ENCODE assay signal across 8 cellular contexts in genomic region chr2:9423100-9423921, GRCh38. TPM values are rescaled to one million over a fixed set of nuclear protein-coding genes. Genes with fewer than 3 reads are reported as not detected.
A peak's percentile ranks its signal among the peaks of the same experiment; 100 is the strongest.
DNase-seq lines count a peak whose midpoint lies in the region; ATAC-seq and TF ChIP-seq lines count a peak whose summit lies in the region.

TSS of gene CPSF3 (plus strand) at chr2:9423654. CDS start at chr2:9423774, 120 bp downstream.
TSS of gene ITGB1BP1 (minus strand) at chr2:9423528. CDS start at chr2:9418697, 4,831 bp downstream.

- no peaks in the 10 kb centered on the region for H3K27me3 ChIP-seq in liver (ENCODE audit: control insufficient read depth in 4 of 4, insufficient read depth in 4 of 4, low read length in 3 of 4)

- H3K36me3 ChIP-seq in liver (ENCODE audit: control insufficient read depth in 4 of 4, insufficient read depth in 3 of 4, low read depth in 1 of 4, low read length in 3 of 4) = no peaks in the 10 kb centered on the region

- WGBS in liver = under 1% methylated on average over 91 of the region's 91 CpGs

- no peaks in the 10 kb centered on the region for H3K27me3 Mint-ChIP-seq in CD14-positive monocyte (ENCODE audit: low read depth in 3 of 3)

- peak within 1 kb of the TSS; percentile 36 to 67 for H3K9ac ChIP-seq in liver (ENCODE audit: low read depth in 1 of 2, low read length in 2 of 2)

- peaks cover 17% of the 10 kb centered on the region for H3K4me1 Mint-ChIP-seq in CD14-positive monocyte

- H3K9me3 Mint-ChIP-seq in CD14-positive monocyte = no peaks in the 10 kb centered on the region

- DNase-seq in CD14-positive monocyte (ENCODE audit: low spot score) = peak; percentile 95
- DNase-seq in NCI-H82 (lab: John Stamatoyannopoulos, UW) = peak; percentile 99
- DNase-seq in activated CD4-positive, alpha-beta T cell treated with anti-CD3 and anti-CD28 coated beads, Interleukin-2, amount 50 U/mL, for 48 hours = peak; percentile 97 to 98
- DNase-seq in dermis microvascular lymphatic vessel endothelial cell (ENCODE audit: low read depth in 2 of 2) = peak; percentile 91 to 97
- peak; percentile 98 for DNase-seq in stimulated activated CD4-positive, alpha-beta T cell treated with anti-CD3 and anti-CD28 coated beads, Interleukin-4, amount 100 ng/mL, for 24 hours

- H3K27ac Mint-ChIP-seq in CD14-positive monocyte = peak within 1 kb of the TSS; percentile 83 to 96 (median 93)

- peaks cover 2 to 8% of the 10 kb centered on the region in 2 donors for H3K36me3 Mint-ChIP-seq in CD14-positive monocyte

- H3K4me3 ChIP-seq in liver (ENCODE audit: low read depth in 1 of 3, low read length in 3 of 3) = peak within 1 kb of the TSS; percentile 79 to 89 (median 83)

- peak within 1 kb of the TSS in 1 of 2 donors; percentile 96 for H3K4me3 Mint-ChIP-seq in CD14-positive monocyte

- H3K27ac ChIP-seq in liver (ENCODE audit: low read depth in 1 of 2, low read length in 2 of 2) = peak within 1 kb of the TSS; percentile 58 to 74

- peak; percentile 84 for ATAC-seq in GM19397 (IDR thresholded peaks at IDR 0.05; ENCODE audit: unreplicated experiment)
- peak; percentile 77 for ATAC-seq in HG03571 (IDR thresholded peaks at IDR 0.05; ENCODE audit: unreplicated experiment)

- TF ChIP-seq CTCF in CD14-positive monocyte (IDR thresholded peaks at IDR 0.05) = no peak
- peak; percentile 12 for TF ChIP-seq CTCF in liver (IDR thresholded peaks at IDR 0.05; ENCODE audit: low read depth, low read length, missing input control)

- TF ChIP-seq RAD21 in liver (IDR thresholded peaks at IDR 0.05) = peak; percentile 29 to 34

- intact Hi-C loops in CD14-positive monocyte (cut with micrococcal nuclease) = loop anchor here in 1 of 2 donors (5.0 kb wide), 1 partner anchor 286 kb away; no protein-coding TSS in a partner anchor

- no peaks in the 10 kb centered on the region for H3K9me3 ChIP-seq in liver (ENCODE audit: control insufficient read depth in 4 of 4, low read length in 3 of 4)

- H3K4me1 ChIP-seq in liver (ENCODE audit: control insufficient read depth in 4 of 4, insufficient read depth in 4 of 4, low read length in 3 of 4) = peaks cover 10 to 23% (median 17%) of the 10 kb centered on the region in 4 donors

TF ChIP-seq in liver, 16 proteins besides CTCF, POLR2A, EP300 and RAD21:
- TF ChIP-seq YY1 (IDR thresholded peaks at IDR 0.05) (peak; percentile 65), ATF3 (IDR thresholded peaks at IDR 0.05) (no peak), FOXA1 (IDR thresholded peaks at IDR 0.05) (no peak), RXRA (IDR thresholded peaks at IDR 0.05) (peak in 1 of 2 donors; percentile 11), GABPA (IDR thresholded peaks at IDR 0.05 in 1 of 2, conservative IDR thresholded peaks at IDR 0.05 in 1 of 2) (peak; percentile 88 to 96), ZBTB33 (IDR thresholded peaks at IDR 0.05) (peak; percentile 98), MAX (IDR thresholded peaks at IDR 0.05) (peak; percentile 61)

RNA-seq across cellular contexts. Expression of gene CPSF3, which starts in this region (rescaled TPM):
- polyA plus RNA-seq in CD14-positive monocyte = 10 to 100 TPM; 26.6 to 34.0 TPM
- total RNA-seq in dermis microvascular lymphatic vessel endothelial cell = 31.1 and 37.7 TPM in 2 replicates
- total RNA-seq in liver = 10 to 100 TPM; 22.6 to 32.2 TPM
- 10 to 100 TPM in 1 of 2 donors, 1 to 10 TPM in 1; 8.7 to 11.3 TPM for polyA plus RNA-seq in liver

RNA-seq across cellular contexts. Expression of gene ITGB1BP1, which starts in this region (rescaled TPM):
- polyA plus RNA-seq in CD14-positive monocyte = 100 to 1,000 TPM; 116 to 125 TPM
- 32.5 and 32.9 TPM in 2 replicates for total RNA-seq in dermis microvascular lymphatic vessel endothelial cell
- 10 to 100 TPM in 1 of 2 donors, 1 to 10 TPM in 1; 6.6 to 11.4 TPM for total RNA-seq in liver
- 10 to 100 TPM; 15.9 to 30.9 TPM for polyA plus RNA-seq in liver

Comparison
In these comparisons a context has a peak if more than half of its experiments do, and no peak if none do; other contexts are left out.
1. Peak in every context shown above with its lines: DNase-seq, ATAC-seq, H3K4me3 ChIP-seq and H3K27ac ChIP-seq.